Comparison of ENCODE assay signal across 1 cellular context in the genomic region with DNA sequence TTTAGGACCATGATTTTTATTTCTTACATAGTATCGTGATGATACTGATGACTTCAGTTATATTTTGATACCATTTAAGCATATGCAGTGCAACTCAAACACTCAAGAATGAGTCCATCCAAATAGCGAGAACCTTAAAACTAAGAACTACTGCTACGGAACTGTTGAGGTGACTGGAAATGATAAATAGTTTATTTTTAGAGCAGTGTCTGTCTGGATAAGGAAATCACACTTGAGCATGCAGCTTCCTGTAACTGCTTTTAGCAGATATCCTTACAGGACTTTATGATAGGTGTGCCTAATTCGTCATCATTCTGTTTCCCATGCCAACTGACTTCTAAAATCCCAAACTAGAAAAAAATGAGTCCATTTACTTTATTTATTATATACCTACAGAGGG.
TF ChIP-seq lines count a peak whose summit lies in the region.

No MANE protein-coding gene starts in this region.

TF ChIP-seq in HCT116, 20 proteins besides CTCF, POLR2A, EP300 and RAD21 (continued from another document):
- no peak for TF ChIP-seq YY1 (IDR thresholded peaks at IDR 0.05; ENCODE audit: extremely low read depth, insufficient replicate concordance, low read depth, low read length)
